17 cellular contexts compared by ENCODE assay signal in genomic region chr14:93286212-93286890, GRCh38. TPM values are rescaled to one million over a fixed set of nuclear protein-coding genes. Genes with fewer than 3 reads are reported as not detected.
DNase-seq lines count a peak whose midpoint lies in the region; ATAC-seq and FAIRE-seq lines count a peak whose summit lies in the region.
"Had no signal": no experiment of that assay in that cellular context is flagged by ENCODE, and none has a peak within 500 bp of the region (broad histone marks: within the 10 kb centered on the region; RNA-seq: fewer than 3 reads in every experiment).

No MANE protein-coding gene starts in this region.

- H3K4me1 ChIP-seq in ectodermal cell (ENCODE audit: control insufficient read depth, insufficient read depth, low read length), result no peaks in the 10 kb centered on the region

- H3K36me3 Mint-ChIP-seq in memory B cell, result peaks cover 15% of the 10 kb centered on the region

- WGBS in ectodermal cell, 2 experiments, result 92 to 95% methylated on average over 4 of the region's 4 CpGs

- H3K9me3 ChIP-seq in ectodermal cell (ENCODE audit: control insufficient read depth, low read length), result no peaks in the 10 kb centered on the region

- no peaks in the 10 kb centered on the region for H3K36me3 ChIP-seq in ectodermal cell (ENCODE audit: control insufficient read depth, insufficient read depth, low read length)

- no peaks in the 10 kb centered on the region for H3K27me3 Mint-ChIP-seq in memory B cell
- H3K27me3 Mint-ChIP-seq: activated naive CD8-positive, alpha-beta T cell treated with anti-CD3 and anti-CD28 coated beads, Interleukin-2, amount 50 U/mL, for 24 hours had no signal

- FAIRE-seq in frontal cortex (lab: Jason Lieb, UNC), result no peak
- FAIRE-seq: endothelial cell of umbilical vein had no signal

- in situ Hi-C loops in Caki2 (cut with HindIII; ENCODE audit: low pct_unique_long_range_greater_than_20kb, low sequenced_read_pairs), result no loop called here

- DNase-seq in Caki2 (ENCODE audit: low read depth) (peak; percentile 87), LHCN-M2 (ENCODE audit: low read depth) (peak; percentile 10), memory B cell (ENCODE audit: low spot score in 2 of 2) (no peak), NCI-H446 (lab: John Stamatoyannopoulos, UW) (no peak), SK-N-DZ (ENCODE audit: low spot score) (no peak), NCI-H1694 treated with DMSO at 0.1 percent for 48 hours (lab: John Stamatoyannopoulos, UW) (no peak), frontal cortex (ENCODE audit: low spot score in 2 of 2) (no peak)
- DNase-seq: activated CD4-positive, alpha-beta T cell treated with anti-CD3 and anti-CD28 coated beads, Interleukin-2, amount 50 U/mL, for 48 hours; activated naive CD8-positive, alpha-beta T cell treated with anti-CD3 and anti-CD28 coated beads, Interleukin-2, amount 50 U/mL, for 24 hours; GDM1; left colon; NCI-H146; NCI-H345; posterior cingulate gyrus; SIG-M5 had no signal

- H3K4me3 ChIP-seq in ectodermal cell (ENCODE audit: insufficient read depth, low read depth, low read length), result no peak overlapping the region

- peaks cover 16% of the 10 kb centered on the region for H3K4me1 Mint-ChIP-seq in memory B cell

- H3K27ac Mint-ChIP-seq in memory B cell, result peak overlapping the region; percentile 43
- H3K27ac Mint-ChIP-seq: activated naive CD8-positive, alpha-beta T cell treated with anti-CD3 and anti-CD28 coated beads, Interleukin-2, amount 50 U/mL, for 24 hours had no signal

- no peak overlapping the region for H3K4me3 Mint-ChIP-seq in memory B cell
- H3K4me3 Mint-ChIP-seq: activated naive CD8-positive, alpha-beta T cell treated with anti-CD3 and anti-CD28 coated beads, Interleukin-2, amount 50 U/mL, for 24 hours had no signal

- no peak for ATAC-seq in memory B cell (ENCODE audit: low read depth)
- ATAC-seq: left colon had no signal

- H3K27ac ChIP-seq in ectodermal cell (ENCODE audit: insufficient read depth, low read depth, low read length, poor library complexity, severe bottlenecking), result peak overlapping the region; percentile 21

- H3K9me3 Mint-ChIP-seq in memory B cell, result no peaks in the 10 kb centered on the region
- H3K9me3 Mint-ChIP-seq: activated naive CD8-positive, alpha-beta T cell treated with anti-CD3 and anti-CD28 coated beads, Interleukin-2, amount 50 U/mL, for 24 hours had no signal

- H3K27me3 ChIP-seq in ectodermal cell (ENCODE audit: control insufficient read depth, insufficient read depth, low read length, poor library complexity, severe bottlenecking), result no peaks in the 10 kb centered on the region

RNA-seq across cellular contexts. Expression of gene BTBD7, which starts 46.5 kb away (rescaled TPM):
- 11.2 and 12.9 TPM in 2 replicates for total RNA-seq in Caki2 (2014; rRNA removed; shearing (Covaris generic); ENCODE audit: low replicate concordance)
- total RNA-seq in LHCN-M2 (2014; rRNA removed) (16.7 and 20.4 TPM in 2 replicates), frontal cortex (54.6 TPM)
- 7.8 TPM for polyA plus RNA-seq in LHCN-M2 (2012)
- 29.3 TPM for polyA plus RNA-seq in ectodermal cell (2013, experiment 1 of 4)
- polyA plus RNA-seq in ectodermal cell (2013, experiment 2 of 4), result 33.9 TPM
- 20.6 TPM for polyA plus RNA-seq in ectodermal cell (2013, experiment 3 of 4)
- polyA plus RNA-seq in ectodermal cell (2013, experiment 4 of 4), result 25.3 TPM
- 6.2 and 6.3 TPM in 2 replicates for polyA plus RNA-seq in SK-N-DZ (2014; cell fraction: cytosol; rRNA removed)
- 4.2 and 8.3 TPM in 2 replicates for polyA plus RNA-seq in SK-N-DZ (2014; cell fraction: nucleus; rRNA removed)

Comparison
In these comparisons a context has a peak if more than half of its experiments do, and no peak if none do; other contexts are left out.
1. DNase-seq: peak in Caki2 (single experiment) and LHCN-M2 (single experiment); none in memory B cell (0 of 2), NCI-H446 (0 of 2), SK-N-DZ (single experiment), NCI-H1694 treated with DMSO at 0.1 percent for 48 hours (single experiment) and frontal cortex (0 of 2).